ENCODE assay signal across 8 cellular contexts in the genomic region with DNA sequence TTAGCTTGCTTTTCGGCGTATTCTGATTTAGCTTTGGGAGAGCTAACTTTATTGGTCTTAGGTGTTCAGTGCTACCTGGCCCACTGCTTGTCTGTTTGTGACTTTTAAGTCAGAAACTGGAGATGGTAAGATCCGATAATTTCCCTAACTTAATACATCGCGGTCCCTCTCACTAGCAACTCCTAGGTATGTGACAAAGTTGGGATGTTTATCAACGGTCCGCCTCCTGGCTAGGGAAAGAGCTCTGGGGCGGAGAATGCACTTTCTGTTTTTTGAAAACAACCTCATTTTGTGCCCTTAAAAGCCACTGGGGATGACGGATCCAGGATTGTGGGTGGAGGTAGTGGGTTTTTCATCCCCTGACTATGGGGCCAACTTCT. TPM values are rescaled to one million over a fixed set of nuclear protein-coding genes. Genes with fewer than 3 reads are reported as not detected.
DNase-seq lines count a peak whose midpoint lies in the region; ATAC-seq and TF ChIP-seq lines count a peak whose summit lies in the region.

No MANE protein-coding gene starts in this region.

- H3K36me3 ChIP-seq in thoracic aorta, result peaks cover 6% of the 10 kb centered on the region

- ATAC-seq in activated T-cell treated with anti-CD3 and anti-CD28 coated beads, Interleukin-2, amount 50 U/mL, for 72 hours (replicated peaks in 1 of 2), result no peak
- no peak for ATAC-seq in thoracic aorta (ENCODE audit: insufficient number of reproducible peaks, low FRiP score, low read depth)
- ATAC-seq in HG02623 (IDR thresholded peaks at IDR 0.05; ENCODE audit: unreplicated experiment), result no peak

- peaks cover 37 to 50% of the 10 kb centered on the region in 2 donors for H3K36me3 Mint-ChIP-seq in activated T-cell treated with anti-CD3 and anti-CD28 coated beads, Interleukin-2, amount 50 U/mL, for 72 hours (ENCODE audit: insufficient read depth in 2 of 2)
- peaks cover 10% of the 10 kb centered on the region for H3K36me3 Mint-ChIP-seq in activated naive CD8-positive, alpha-beta T cell

- peak in 1 of 2 donors; percentile 24 for DNase-seq in activated T-cell treated with anti-CD3 and anti-CD28 coated beads, Interleukin-2, amount 50 U/mL, for 72 hours
- no peak for DNase-seq in activated T-cell treated with anti-CD3 and anti-CD28 coated beads, Interleukin-2, amount 50 U/mL, for 1 hour
- DNase-seq in thoracic aorta (ENCODE audit: low spot score) (no peak), MV-4-11 (lab: John Stamatoyannopoulos, UW) (no peak), ureter (ENCODE audit: low spot score) (no peak)

- peak overlapping the region; percentile 98 to 99 for H3K4me3 Mint-ChIP-seq in activated T-cell treated with anti-CD3 and anti-CD28 coated beads, Interleukin-2, amount 50 U/mL, for 72 hours
- H3K4me3 Mint-ChIP-seq in activated naive CD8-positive, alpha-beta T cell, result peak overlapping the region; percentile 95

- no peaks in the 10 kb centered on the region for H3K27me3 Mint-ChIP-seq in activated T-cell treated with anti-CD3 and anti-CD28 coated beads, Interleukin-2, amount 50 U/mL, for 72 hours (ENCODE audit: low read depth)
- H3K27me3 Mint-ChIP-seq in activated naive CD8-positive, alpha-beta T cell, result no peaks in the 10 kb centered on the region

- H3K4me1 Mint-ChIP-seq in activated T-cell treated with anti-CD3 and anti-CD28 coated beads, Interleukin-2, amount 50 U/mL, for 72 hours (ENCODE audit: low read depth), result peaks cover 59% of the 10 kb centered on the region
- peaks cover 66% of the 10 kb centered on the region for H3K4me1 Mint-ChIP-seq in activated naive CD8-positive, alpha-beta T cell (ENCODE audit: low read depth)

- H3K4me1 ChIP-seq in thoracic aorta (ENCODE audit: control insufficient read depth in 1 of 2, low read depth in 2 of 2), result peaks cover 48 to 71% of the 10 kb centered on the region in 2 donors

- H3K27me3 ChIP-seq in layer of hippocampus (ENCODE audit: control insufficient read depth, insufficient read depth, low read length), result no peaks in the 10 kb centered on the region
- no peaks in the 10 kb centered on the region for H3K27me3 ChIP-seq in thoracic aorta (replicated peaks; ENCODE audit: insufficient read depth)

- H3K27ac ChIP-seq in layer of hippocampus (ENCODE audit: low read depth, low read length), result peak overlapping the region; percentile 99
- H3K27ac ChIP-seq in thoracic aorta, result peak overlapping the region; percentile 95 to 99

- H3K9me3 ChIP-seq in thoracic aorta, result no peaks in the 10 kb centered on the region

- peak overlapping the region; percentile 99 for H3K27ac Mint-ChIP-seq in activated T-cell treated with anti-CD3 and anti-CD28 coated beads, Interleukin-2, amount 50 U/mL, for 72 hours
- peak overlapping the region; percentile 96 for H3K27ac Mint-ChIP-seq in activated naive CD8-positive, alpha-beta T cell

- no peak for TF ChIP-seq CTCF in thoracic aorta (IDR thresholded peaks at IDR 0.05)

- H3K9me3 Mint-ChIP-seq in activated T-cell treated with anti-CD3 and anti-CD28 coated beads, Interleukin-2, amount 50 U/mL, for 72 hours, result no peaks in the 10 kb centered on the region
- no peaks in the 10 kb centered on the region for H3K9me3 Mint-ChIP-seq in activated naive CD8-positive, alpha-beta T cell (ENCODE audit: low read depth)

- peak overlapping the region; percentile 98 for H3K4me3 ChIP-seq in thoracic aorta

RNA-seq across cellular contexts. Expression of a gene that starts 1.2 kb away (rescaled TPM):
- total RNA-seq in activated T-cell treated with anti-CD3 and anti-CD28 coated beads, Interleukin-2, amount 50 U/mL, for 72 hours, result 10 to 100 TPM; 54.2 to 67.2 TPM
- 10 to 100 TPM; 61.9 to 63.5 TPM for total RNA-seq in thoracic aorta
- total RNA-seq in ureter, result 52.8 TPM

RNA-seq across cellular contexts. Expression of a gene that starts 22.4 kb away (rescaled TPM):
- total RNA-seq in activated T-cell treated with anti-CD3 and anti-CD28 coated beads, Interleukin-2, amount 50 U/mL, for 72 hours, result 10 to 100 TPM; 34.2 to 50.4 TPM
- total RNA-seq in thoracic aorta (under 1 TPM in 1 of 2 donors, not detected in 1; 0.35 TPM), ureter (not detected)

Comparison
In these comparisons a context has a peak if more than half of its experiments do, and no peak if none do; other contexts are left out.
1. RNA of a gene that starts 22.4 kb away (total RNA-seq): 34.2 to 50.4 TPM in activated T-cell treated with anti-CD3 and anti-CD28 coated beads, Interleukin-2, amount 50 U/mL, for 72 hours; 0.35 TPM in thoracic aorta and not detected in ureter (single experiment); every median in the first group is over 10 times any median in the second.